In genomic region chr9:37454238-37454637, GRCh38 we compare ENCODE assay signal across 1 cellular context.
TF ChIP-seq lines count a peak whose summit lies in the region.

No MANE protein-coding gene starts in this region.

TF ChIP-seq in WTC11, 78 proteins besides CTCF, POLR2A, EP300 and RAD21 (continued from another document):
- TF ChIP-seq USF2 (CRISPR knock-in tag; IDR thresholded peaks at IDR 0.05) (no peak), ATF3 (CRISPR knock-in tag; conservative IDR thresholded peaks at IDR 0.05) (no peak), SOX15 (CRISPR knock-in tag; IDR thresholded peaks at IDR 0.05) (no peak)
